Comparison of ENCODE assay signal across 11 cellular contexts in the genomic region with DNA sequence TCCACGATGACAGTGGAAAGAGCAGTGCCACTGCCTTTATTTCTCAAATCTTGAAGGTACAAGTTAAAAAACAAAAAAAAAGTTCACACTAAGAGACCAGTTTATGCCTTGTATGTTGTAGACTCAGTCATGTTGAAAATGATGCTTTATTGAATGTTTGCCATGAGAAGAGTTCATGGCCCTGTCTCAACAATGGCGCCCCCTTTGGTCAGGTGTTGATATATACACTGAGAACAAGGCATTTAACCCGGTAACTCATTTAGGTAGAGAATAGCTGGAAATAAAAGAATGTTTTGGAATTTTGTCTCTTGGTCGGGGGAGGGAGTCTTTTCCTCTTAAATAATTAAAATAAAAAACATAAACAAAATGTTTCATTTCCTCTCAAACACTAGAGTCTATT.
DNase-seq lines count a peak whose midpoint lies in the region; ATAC-seq and TF ChIP-seq lines count a peak whose summit lies in the region.
"Had no signal": no experiment of that assay in that cellular context is flagged by ENCODE, and none has a peak within 500 bp of the region (broad histone marks: within the 10 kb centered on the region; RNA-seq: fewer than 3 reads in every experiment).

No MANE protein-coding gene starts in this region.

- H3K4me3 ChIP-seq in epithelial cell of proximal tubule (ENCODE audit: low read depth, low read length) = no peak overlapping the region
- H3K4me3 ChIP-seq: dorsolateral prefrontal cortex had no signal

- ATAC-seq in GM21526 (IDR thresholded peaks at IDR 0.05; ENCODE audit: low FRiP score, unreplicated experiment) (no peak), left colon (no peak)

- peak; percentile 15 to 18 for DNase-seq in stimulated activated CD4-positive, alpha-beta T cell treated with anti-CD3 and anti-CD28 coated beads, Interleukin-2, amount 100 ng/mL, for 48 hours
- DNase-seq in stimulated activated CD4-positive, alpha-beta T cell treated with anti-CD3 and anti-CD28 coated beads, Interleukin-4, amount 100 ng/mL, for 4 hours = no peak
- peak; percentile 5 for DNase-seq in NCI-H69 (lab: John Stamatoyannopoulos, UW)
- DNase-seq in epithelial cell of proximal tubule (ENCODE audit: low read depth) = no peak
- DNase-seq in putamen (ENCODE audit: low spot score) = no peak
- DNase-seq in NCI-H2196 (lab: John Stamatoyannopoulos, UW; ENCODE audit: unreplicated experiment) = no peak
- no peak for DNase-seq in left colon
- DNase-seq: activated effector memory CD4-positive, alpha-beta T cell treated with Interleukin-2 at 50 U/mL for 16 hours; dorsolateral prefrontal cortex; NCI-H1105 had no signal

- intact Hi-C loops in left colon (cut with DNase I, micrococcal nuclease) = no loop called here

- peak; percentile 56 for TF ChIP-seq CTCF in epithelial cell of proximal tubule (conservative IDR thresholded peaks at IDR 0.05; ENCODE audit: low read depth, low read length)

Comparison
In these comparisons a context has a peak if more than half of its experiments do, and no peak if none do; other contexts are left out.
1. DNase-seq: peak in stimulated activated CD4-positive, alpha-beta T cell treated with anti-CD3 and anti-CD28 coated beads, Interleukin-2, amount 100 ng/mL, for 48 hours (2 of 2) and NCI-H69 (single experiment); none in stimulated activated CD4-positive, alpha-beta T cell treated with anti-CD3 and anti-CD28 coated beads, Interleukin-4, amount 100 ng/mL, for 4 hours (0 of 2), epithelial cell of proximal tubule (single experiment), putamen (single experiment), NCI-H2196 (single experiment) and left colon (0 of 2).